Comparison of ENCODE assay signal across 11 cellular contexts in genomic region chr5:146344155-146345118, GRCh38. TPM values are rescaled to one million over a fixed set of nuclear protein-coding genes. Genes with fewer than 3 reads are reported as not detected.
DNase-seq lines count a peak whose midpoint lies in the region; ATAC-seq and TF ChIP-seq lines count a peak whose summit lies in the region.
"Had no signal": no experiment of that assay in that cellular context is flagged by ENCODE, and none has a peak within 500 bp of the region (broad histone marks: within the 10 kb centered on the region; RNA-seq: fewer than 3 reads in every experiment).

No MANE protein-coding gene starts in this region.

- TF ChIP-seq CTCF in Panc1 (IDR thresholded peaks at IDR 0.05), result no peak

- peak overlapping the region; percentile 63 for H3K4me3 Mint-ChIP-seq in activated naive CD8-positive, alpha-beta T cell
- H3K4me3 Mint-ChIP-seq in activated naive CD8-positive, alpha-beta T cell treated with anti-CD3 and anti-CD28 coated beads for 36 hours, result no peak overlapping the region
- peak overlapping the region; percentile 45 for H3K4me3 Mint-ChIP-seq in stimulated activated effector memory CD8-positive, alpha-beta T cell treated with anti-CD3 and anti-CD28 coated beads, Interleukin-12 subunit alpha, Interleukin-12 subunit beta, amount 100 ng/mL, for 72 hours

- peaks cover 13% of the 10 kb centered on the region for H3K27me3 ChIP-seq in Panc1 (ENCODE audit: control insufficient read depth, insufficient read depth, low read length)
- H3K27me3 ChIP-seq in iPS-18a (ENCODE audit: control insufficient read depth, insufficient read depth, low read length), result peaks cover 100% of the 10 kb centered on the region

- no peaks in the 10 kb centered on the region for H3K9me3 Mint-ChIP-seq in activated naive CD8-positive, alpha-beta T cell (ENCODE audit: low read depth)
- H3K9me3 Mint-ChIP-seq in activated naive CD8-positive, alpha-beta T cell treated with anti-CD3 and anti-CD28 coated beads for 36 hours, result peaks cover 1% of the 10 kb centered on the region
- no peaks in the 10 kb centered on the region for H3K9me3 Mint-ChIP-seq in stimulated activated effector memory CD8-positive, alpha-beta T cell treated with anti-CD3 and anti-CD28 coated beads, Interleukin-12 subunit alpha, Interleukin-12 subunit beta, amount 100 ng/mL, for 72 hours
- H3K9me3 Mint-ChIP-seq: activated T-helper 2 cell treated with anti-CD3 and anti-CD28 coated beads, Interferon-gamma antibody, Interleukin-2, Interleukin-4, amounts not matched to agents 10 μg/mL and 5 μg/mL and 100 μg/mL, durations not matched to agents 14 hours and 24 hours and 36 hours had no signal

- no peak for DNase-seq in activated naive CD8-positive, alpha-beta T cell treated with anti-CD3 and anti-CD28 coated beads for 36 hours
- DNase-seq in Panc1 (ENCODE audit: low read depth, low spot score) (no peak), H4 (ENCODE audit: low spot score) (no peak), HEK293T (ENCODE audit: extremely low spot score) (no peak)
- no peak for DNase-seq in stimulated activated effector memory CD8-positive, alpha-beta T cell treated with anti-CD3 and anti-CD28 coated beads, Interleukin-12 subunit alpha, Interleukin-12 subunit beta, amount 100 ng/mL, for 72 hours (ENCODE audit: low spot score in 2 of 2)
- DNase-seq: NCI-H2081 treated with DMSO at 0.1 percent for 48 hours, T-helper 1 cell had no signal

- H3K9me3 ChIP-seq in Panc1 (ENCODE audit: control insufficient read depth, insufficient read depth, low read depth, low read length), result no peaks in the 10 kb centered on the region
- no peaks in the 10 kb centered on the region for H3K9me3 ChIP-seq in iPS-18a (ENCODE audit: control insufficient read depth, low read depth, low read length)

- H3K4me1 ChIP-seq in Panc1 (ENCODE audit: control insufficient read depth, insufficient read depth, low read length), result no peaks in the 10 kb centered on the region
- peaks cover 12% of the 10 kb centered on the region for H3K4me1 ChIP-seq in iPS-18a (ENCODE audit: control insufficient read depth, low read depth, low read length)

- no peaks in the 10 kb centered on the region for H3K36me3 Mint-ChIP-seq in activated naive CD8-positive, alpha-beta T cell
- H3K36me3 Mint-ChIP-seq in activated naive CD8-positive, alpha-beta T cell treated with anti-CD3 and anti-CD28 coated beads for 36 hours, result no peaks in the 10 kb centered on the region
- no peaks in the 10 kb centered on the region for H3K36me3 Mint-ChIP-seq in stimulated activated effector memory CD8-positive, alpha-beta T cell treated with anti-CD3 and anti-CD28 coated beads, Interleukin-12 subunit alpha, Interleukin-12 subunit beta, amount 100 ng/mL, for 72 hours

- H3K4me1 Mint-ChIP-seq in activated naive CD8-positive, alpha-beta T cell (ENCODE audit: low read depth), result peaks cover 12% of the 10 kb centered on the region
- H3K4me1 Mint-ChIP-seq in activated naive CD8-positive, alpha-beta T cell treated with anti-CD3 and anti-CD28 coated beads for 36 hours, result peaks cover 14% of the 10 kb centered on the region
- peaks cover 25% of the 10 kb centered on the region for H3K4me1 Mint-ChIP-seq in stimulated activated effector memory CD8-positive, alpha-beta T cell treated with anti-CD3 and anti-CD28 coated beads, Interleukin-12 subunit alpha, Interleukin-12 subunit beta, amount 100 ng/mL, for 72 hours

- POLR2A ChIA-PET in Panc1 (lab: Charles Lee) (no interaction called here), HEK293T (lab: Yijun Ruan, JAX) (no interaction called here)

- H3K27ac ChIP-seq in Panc1 (ENCODE audit: low read length) (no peak overlapping the region), iPS-18a (ENCODE audit: low read length) (no peak overlapping the region)

- H3K36me3 ChIP-seq in Panc1 (ENCODE audit: control insufficient read depth, insufficient read depth, low read length), result no peaks in the 10 kb centered on the region
- H3K36me3 ChIP-seq in iPS-18a (ENCODE audit: control insufficient read depth, low read depth, low read length), result no peaks in the 10 kb centered on the region

- no peak overlapping the region for H3K27ac Mint-ChIP-seq in activated naive CD8-positive, alpha-beta T cell
- H3K27ac Mint-ChIP-seq in activated naive CD8-positive, alpha-beta T cell treated with anti-CD3 and anti-CD28 coated beads for 36 hours, result no peak overlapping the region
- no peak overlapping the region for H3K27ac Mint-ChIP-seq in stimulated activated effector memory CD8-positive, alpha-beta T cell treated with anti-CD3 and anti-CD28 coated beads, Interleukin-12 subunit alpha, Interleukin-12 subunit beta, amount 100 ng/mL, for 72 hours
- H3K27ac Mint-ChIP-seq: activated T-helper 2 cell treated with anti-CD3 and anti-CD28 coated beads, Interferon-gamma antibody, Interleukin-2, Interleukin-4, amounts not matched to agents 10 μg/mL and 5 μg/mL and 100 μg/mL, durations not matched to agents 14 hours and 24 hours and 36 hours had no signal

- ATAC-seq in Panc1, result peak; percentile 63
- no peak for ATAC-seq in stimulated activated effector memory CD8-positive, alpha-beta T cell treated with anti-CD3 and anti-CD28 coated beads, Interleukin-12 subunit alpha, Interleukin-12 subunit beta, amount 100 ng/mL, for 72 hours
- ATAC-seq in GM21381 (IDR thresholded peaks at IDR 0.05; ENCODE audit: unreplicated experiment), result no peak

- H3K4me3 ChIP-seq in Panc1 (ENCODE audit: low read depth in 2 of 2, low read length in 2 of 2) (peak overlapping the region in 1 of 2 experiments; percentile 14; a peak in 2 of 4 replicates), iPS-18a (ENCODE audit: low read length) (peak overlapping the region; percentile 44)

- BruUV-seq in Panc1 (replicated peaks; lab: Mats Ljungman, UMichigan), result no TSS peak

- CTCF ChIA-PET in Panc1 (lab: Charles Lee), result no interaction called here
- CTCF ChIA-PET in HEK293T (lab: Yijun Ruan, JAX), result no interaction called here

- intact Hi-C loops in Panc1 (cut with micrococcal nuclease; ENCODE audit: unreplicated experiment), result no loop called here

- no peak overlapping the region for H3K9ac ChIP-seq in iPS-18a (ENCODE audit: low read length)

- peaks cover 40% of the 10 kb centered on the region for H3K27me3 Mint-ChIP-seq in activated naive CD8-positive, alpha-beta T cell
- H3K27me3 Mint-ChIP-seq in activated naive CD8-positive, alpha-beta T cell treated with anti-CD3 and anti-CD28 coated beads for 36 hours, result peaks cover 96% of the 10 kb centered on the region

- in situ Hi-C loops in Panc1 (cut with HindIII; ENCODE audit: low pct_unique_long_range_greater_than_20kb, low sequenced_read_pairs), result no loop called here

TF ChIP-seq in HEK293T, 16 proteins besides CTCF, POLR2A, EP300 and RAD21:
- TF ChIP-seq ELF4 (IDR thresholded peaks at IDR 0.05) (no peak), SUZ12 (IDR thresholded peaks at IDR 0.05) (no peak), FOXK2 (IDR thresholded peaks at IDR 0.05) (no peak), NFRKB (IDR thresholded peaks at IDR 0.05) (no peak), HDGF (IDR thresholded peaks at IDR 0.05; ENCODE audit: borderline replicate concordance) (no peak), FOXA1 (IDR thresholded peaks at IDR 0.05) (no peak), BHLHE40 (IDR thresholded peaks at IDR 0.05; ENCODE audit: borderline replicate concordance) (no peak), TARDBP (IDR thresholded peaks at IDR 0.05) (no peak), ARNT (IDR thresholded peaks at IDR 0.05) (no peak), LEF1 (IDR thresholded peaks at IDR 0.05; ENCODE audit: borderline replicate concordance) (no peak)
- TF ChIP-seq, protein P1, sequence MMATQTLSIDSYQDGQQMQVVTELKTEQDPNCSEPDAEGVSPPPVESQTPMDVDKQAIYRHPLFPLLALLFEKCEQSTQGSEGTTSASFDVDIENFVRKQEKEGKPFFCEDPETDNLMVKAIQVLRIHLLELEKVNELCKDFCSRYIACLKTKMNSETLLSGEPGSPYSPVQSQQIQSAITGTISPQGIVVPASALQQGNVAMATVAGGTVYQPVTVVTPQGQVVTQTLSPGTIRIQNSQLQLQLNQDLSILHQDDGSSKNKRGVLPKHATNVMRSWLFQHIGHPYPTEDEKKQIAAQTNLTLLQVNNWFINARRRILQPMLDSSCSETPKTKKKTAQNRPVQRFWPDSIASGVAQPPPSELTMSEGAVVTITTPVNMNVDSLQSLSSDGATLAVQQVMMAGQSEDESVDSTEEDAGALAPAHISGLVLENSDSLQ (IDR thresholded peaks at IDR 0.05), result no peak

RNA-seq across cellular contexts. Expression of gene POU4F3, which starts 5.8 kb away (rescaled TPM):
- under 1 TPM in 1 of 2 experiments, not detected in 1; 0.08 TPM for total RNA-seq in activated naive CD8-positive, alpha-beta T cell treated with anti-CD3 and anti-CD28 coated beads for 36 hours
- total RNA-seq in Panc1 (2021; ENCODE audit: unreplicated experiment), result 0.15 TPM
- polyA plus RNA-seq in Panc1 (2012; ENCODE audit: insufficient read length), result not detected
- 0.06 TPM in 1 of 2 replicates, not detected in the other for total RNA-seq in H4 (2014; rRNA removed; shearing (Covaris generic))
